Comparison of ENCODE assay signal across 19 cellular contexts in genomic region chr5:102903074-102903871, GRCh38.
A peak's percentile ranks its signal among the peaks of the same experiment; 100 is the strongest.
DNase-seq lines count a peak whose midpoint lies in the region; ATAC-seq and TF ChIP-seq lines count a peak whose summit lies in the region.
"Had no signal": no experiment of that assay in that cellular context is flagged by ENCODE, and none has a peak within 500 bp of the region (broad histone marks: within the 10 kb centered on the region; RNA-seq: fewer than 3 reads in every experiment).

No MANE protein-coding gene starts in this region.

- H3K36me3 Mint-ChIP-seq in WTC11 = peaks cover 10% of the 10 kb centered on the region

- POLR2A ChIA-PET in WTC11 (lab: Charles Lee) = no interaction called here

- no peak overlapping the region for H3K27ac ChIP-seq in RWPE2 (ENCODE audit: poor library complexity, severe bottlenecking)
- H3K27ac ChIP-seq: adrenal gland, vagina had no signal

- H3K4me3 ChIP-seq in RWPE2 (ENCODE audit: severe bottlenecking) = no peak overlapping the region
- H3K4me3 ChIP-seq: adrenal gland, vagina had no signal

- intact Hi-C loops in left ventricle myocardium superior (cut with micrococcal nuclease) = no loop called here

- H3K9me3 ChIP-seq in RWPE2 (ENCODE audit: severe bottlenecking) = no peaks in the 10 kb centered on the region
- H3K9me3 ChIP-seq: adrenal gland, vagina had no signal

- no peaks in the 10 kb centered on the region for H3K27me3 Mint-ChIP-seq in WTC11 (ENCODE audit: low read depth)
- H3K27me3 Mint-ChIP-seq: activated CD8-positive, alpha-beta memory T cell treated with anti-CD3 and anti-CD28 coated beads, Interleukin-2, amount 10 ng/mL, durations not matched to agents 7 days and 5 days had no signal

- TF ChIP-seq CTCF in RWPE2 (IDR thresholded peaks at IDR 0.05; ENCODE audit: poor library complexity, severe bottlenecking) (no peak), WTC11 (IDR thresholded peaks at IDR 0.05) (no peak)

- H3K9me3 Mint-ChIP-seq in WTC11 = peaks cover 9% of the 10 kb centered on the region
- H3K9me3 Mint-ChIP-seq: T-helper 2 cell treated with Interferon-gamma antibody and Interleukin-4, amounts not matched to agents 5 μg/mL and 100 μg/mL, for 36 hours had no signal

- CTCF ChIA-PET in WTC11 (lab: Charles Lee) = interaction anchor here (0.8 kb wide), 1 partner anchor 222 kb away, joined by 3 read pairs; no protein-coding TSS in a partner anchor

- H3K4me3 Mint-ChIP-seq in WTC11 = no peak overlapping the region
- H3K4me3 Mint-ChIP-seq: activated CD8-positive, alpha-beta memory T cell treated with anti-CD3 and anti-CD28 coated beads, Interleukin-2, amount 10 ng/mL, durations not matched to agents 7 days and 5 days; CD14-positive monocyte; T-helper 2 cell treated with Interferon-gamma antibody and Interleukin-4, amounts not matched to agents 5 μg/mL and 100 μg/mL, for 36 hours had no signal

- H3K27ac Mint-ChIP-seq in WTC11 = no peak overlapping the region
- H3K27ac Mint-ChIP-seq: activated CD8-positive, alpha-beta memory T cell treated with anti-CD3 and anti-CD28 coated beads, Interleukin-2, amount 10 ng/mL, durations not matched to agents 7 days and 5 days; CD14-positive monocyte; T-helper 2 cell treated with Interferon-gamma antibody and Interleukin-4, amounts not matched to agents 5 μg/mL and 100 μg/mL, for 36 hours had no signal

- peaks cover 28% of the 10 kb centered on the region for H3K4me1 ChIP-seq in RWPE2 (ENCODE audit: insufficient read depth, poor library complexity, severe bottlenecking)
- H3K4me1 ChIP-seq: vagina had no signal

- H3K4me1 Mint-ChIP-seq in WTC11 = peaks cover 6% of the 10 kb centered on the region
- H3K4me1 Mint-ChIP-seq: activated CD8-positive, alpha-beta memory T cell treated with anti-CD3 and anti-CD28 coated beads, Interleukin-2, amount 10 ng/mL, durations not matched to agents 7 days and 5 days had no signal

- no peaks in the 10 kb centered on the region for H3K27me3 ChIP-seq in RWPE2 (ENCODE audit: insufficient read depth, poor library complexity, severe bottlenecking)
- H3K27me3 ChIP-seq: adrenal gland, vagina had no signal

- peak; percentile 46 for ATAC-seq in HG03196 (IDR thresholded peaks at IDR 0.05; ENCODE audit: unreplicated experiment)
- peak; percentile 49 for ATAC-seq in RWPE2 (ENCODE audit: low read depth)
- peak; percentile 77 for ATAC-seq in left ventricle myocardium superior
- no peak for ATAC-seq in WTC11
- ATAC-seq: activated CD8-positive, alpha-beta memory T cell treated with anti-CD3 and anti-CD28 coated beads, Interleukin-2, amount 10 ng/mL, durations not matched to agents 7 days and 5 days; left lobe of liver had no signal

- H3K36me3 ChIP-seq in RWPE2 (ENCODE audit: low read depth) = no peaks in the 10 kb centered on the region
- H3K36me3 ChIP-seq: adrenal gland, vagina had no signal

- DNase-seq in NCI-H2107 treated with DMSO at 0.1 percent for 48 hours (lab: John Stamatoyannopoulos, UW; ENCODE audit: unreplicated experiment) (peak; percentile 23), NCI-H2107 (lab: John Stamatoyannopoulos, UW) (no peak), RWPE2 (ENCODE audit: low spot score) (no peak), left ventricle myocardium superior (no peak), NK-92 (lab: John Stamatoyannopoulos, UW; ENCODE audit: unreplicated experiment) (no peak), WTC11 (ENCODE audit: low spot score) (no peak), hypothalamus (lab: John Stamatoyannopoulos, UW) (no peak)
- DNase-seq: activated CD4-positive, CD25-positive, alpha-beta regulatory T cell treated with anti-CD3 and anti-CD28 coated beads, Interleukin-2, amount 50 U/mL, for 72 hours; activated CD8-positive, alpha-beta memory T cell treated with anti-CD3 and anti-CD28 coated beads, Interleukin-2, amount 10 ng/mL, durations not matched to agents 7 days and 5 days; activated effector memory CD4-positive, alpha-beta T cell treated with Interleukin-2 at 50 U/mL for 16 hours; adrenal gland; DND-41; NCI-H226; stimulated activated CD4-positive, alpha-beta T cell treated with anti-CD3 and anti-CD28 coated beads, Interleukin-2, amount 100 ng/mL, for 24 hours had no signal

TF ChIP-seq in WTC11, 78 proteins besides CTCF, POLR2A, EP300 and RAD21:
- no peak for TF ChIP-seq RORB (CRISPR knock-in tag; IDR thresholded peaks at IDR 0.05)
- TF ChIP-seq ZBTB21 (CRISPR knock-in tag; IDR thresholded peaks at IDR 0.05; ENCODE audit: borderline replicate concordance) = no peak
- no peak for TF ChIP-seq FOXP1 (CRISPR knock-in tag; IDR thresholded peaks at IDR 0.05; ENCODE audit: borderline replicate concordance)
- TF ChIP-seq HMGA2 (CRISPR knock-in tag; IDR thresholded peaks at IDR 0.05) = no peak
- no peak for TF ChIP-seq NR2C2 (CRISPR knock-in tag; IDR thresholded peaks at IDR 0.05)
- no peak for TF ChIP-seq ATF3 (CRISPR knock-in tag; conservative IDR thresholded peaks at IDR 0.05)
- no peak for TF ChIP-seq TCF7 (CRISPR knock-in tag; IDR thresholded peaks at IDR 0.05; ENCODE audit: low read depth)
TF ChIP-seq in WTC11: peak in this region for 0.
